10 cellular contexts compared by ENCODE assay signal in the genomic region with DNA sequence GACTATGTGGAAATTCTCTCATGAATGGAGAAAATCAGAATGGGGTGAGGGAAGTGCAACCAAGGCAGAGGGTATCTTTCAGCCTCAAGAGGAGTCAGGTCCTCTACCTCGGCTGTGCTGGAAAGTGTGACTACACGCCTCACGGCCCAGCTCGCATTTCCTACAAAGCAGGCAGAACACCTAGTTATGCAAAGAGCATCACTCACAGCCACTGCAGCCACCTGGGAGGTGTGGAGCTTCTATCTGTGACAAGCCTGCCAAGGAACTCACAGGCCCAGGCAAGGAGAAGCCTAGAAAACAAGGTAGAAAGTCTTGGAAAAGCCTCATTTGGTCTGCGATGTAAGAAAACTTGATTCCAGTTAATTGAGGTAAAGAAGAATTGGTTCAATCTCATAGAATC.
A peak's percentile ranks its signal among the peaks of the same experiment; 100 is the strongest.
DNase-seq lines count a peak whose midpoint lies in the region; ATAC-seq lines count a peak whose summit lies in the region.
"Had no signal": no experiment of that assay in that cellular context is flagged by ENCODE, and none has a peak within 500 bp of the region (broad histone marks: within the 10 kb centered on the region; RNA-seq: fewer than 3 reads in every experiment).

No MANE protein-coding gene starts in this region.

- peaks cover 9% of the 10 kb centered on the region for H3K27me3 ChIP-seq in iPS-20b (ENCODE audit: insufficient read depth, low read length)
- no peaks in the 10 kb centered on the region for H3K27me3 ChIP-seq in thymus (ENCODE audit: control insufficient read depth, insufficient read depth)
- H3K27me3 ChIP-seq: SJSA1 had no signal

- DNase-seq in activated naive CD8-positive, alpha-beta T cell treated with anti-CD3 and anti-CD28 coated beads, Interleukin-2, amount 50 U/mL, for 24 hours = no peak
- no peak for DNase-seq in T-helper 17 cell
- no peak for DNase-seq in effector CD4-positive, alpha-beta T cell

- H3K4me1 ChIP-seq in iPS-20b (ENCODE audit: insufficient read depth, low read length) (peaks cover 14% of the 10 kb centered on the region), thymus (ENCODE audit: control insufficient read depth, insufficient read depth, low read length) (peaks cover 15% of the 10 kb centered on the region)

- no peak overlapping the region for H3K27ac ChIP-seq in iPS-20b (ENCODE audit: low read length)
- peak overlapping the region; percentile 75 for H3K27ac ChIP-seq in thymus (ENCODE audit: low read depth)
- H3K27ac ChIP-seq: SJSA1 had no signal

- no peaks in the 10 kb centered on the region for H3K36me3 Mint-ChIP-seq in activated naive CD8-positive, alpha-beta T cell
- H3K36me3 Mint-ChIP-seq in activated naive CD8-positive, alpha-beta T cell treated with anti-CD3 and anti-CD28 coated beads, Interleukin-2, amount 50 U/mL, for 24 hours (ENCODE audit: low read depth) = no peaks in the 10 kb centered on the region
- peaks cover 3% of the 10 kb centered on the region for H3K36me3 Mint-ChIP-seq in T-helper 17 cell (ENCODE audit: low read depth)

- H3K36me3 ChIP-seq in iPS-20b (ENCODE audit: insufficient read depth, low read depth, low read length) (no peaks in the 10 kb centered on the region), thymus (ENCODE audit: control insufficient read depth, insufficient read depth) (no peaks in the 10 kb centered on the region)
- H3K36me3 ChIP-seq: SJSA1 had no signal

- H3K27ac Mint-ChIP-seq in activated naive CD8-positive, alpha-beta T cell = no peak overlapping the region
- H3K27ac Mint-ChIP-seq in activated naive CD8-positive, alpha-beta T cell treated with anti-CD3 and anti-CD28 coated beads, Interleukin-2, amount 50 U/mL, for 24 hours = no peak overlapping the region
- peak overlapping the region; percentile 87 for H3K27ac Mint-ChIP-seq in T-helper 17 cell

- WGBS in thymus = 94% methylated on average over 5 of the region's 5 CpGs

- H3K4me3 ChIP-seq in iPS-20b (ENCODE audit: low read length) (peak overlapping the region; percentile 52; the same call in 1 of the 2 replicates), thymus (ENCODE audit: low read length) (no peak overlapping the region)
- H3K4me3 ChIP-seq: SJSA1 had no signal

- ATAC-seq in activated naive CD8-positive, alpha-beta T cell treated with anti-CD3 and anti-CD28 coated beads, Interleukin-2, amount 50 U/mL, for 24 hours = no peak
- no peak for ATAC-seq in T-helper 17 cell
- no peak for ATAC-seq in GM19397 (IDR thresholded peaks at IDR 0.05; ENCODE audit: unreplicated experiment)
- ATAC-seq in HG02884 (IDR thresholded peaks at IDR 0.05; ENCODE audit: unreplicated experiment) = no peak

- H3K4me1 Mint-ChIP-seq in activated naive CD8-positive, alpha-beta T cell (ENCODE audit: low read depth) = peaks cover 26% of the 10 kb centered on the region
- H3K4me1 Mint-ChIP-seq in activated naive CD8-positive, alpha-beta T cell treated with anti-CD3 and anti-CD28 coated beads, Interleukin-2, amount 50 U/mL, for 24 hours = peaks cover 26% of the 10 kb centered on the region
- H3K4me1 Mint-ChIP-seq in T-helper 17 cell = peaks cover 15% of the 10 kb centered on the region

- H3K9ac ChIP-seq in iPS-20b (ENCODE audit: low read depth, low read length) = no peak overlapping the region

- no peaks in the 10 kb centered on the region for H3K27me3 Mint-ChIP-seq in activated naive CD8-positive, alpha-beta T cell
- no peaks in the 10 kb centered on the region for H3K27me3 Mint-ChIP-seq in activated naive CD8-positive, alpha-beta T cell treated with anti-CD3 and anti-CD28 coated beads, Interleukin-2, amount 50 U/mL, for 24 hours
- H3K27me3 Mint-ChIP-seq in T-helper 17 cell = no peaks in the 10 kb centered on the region

- no peaks in the 10 kb centered on the region for H3K9me3 Mint-ChIP-seq in activated naive CD8-positive, alpha-beta T cell (ENCODE audit: low read depth)
- H3K9me3 Mint-ChIP-seq in activated naive CD8-positive, alpha-beta T cell treated with anti-CD3 and anti-CD28 coated beads, Interleukin-2, amount 50 U/mL, for 24 hours = no peaks in the 10 kb centered on the region
- H3K9me3 Mint-ChIP-seq: nephron had no signal

- H3K4me3 Mint-ChIP-seq in activated naive CD8-positive, alpha-beta T cell = peak overlapping the region; percentile 66
- H3K4me3 Mint-ChIP-seq in activated naive CD8-positive, alpha-beta T cell treated with anti-CD3 and anti-CD28 coated beads, Interleukin-2, amount 50 U/mL, for 24 hours = no peak overlapping the region
- peak overlapping the region; percentile 74 for H3K4me3 Mint-ChIP-seq in T-helper 17 cell

- no peaks in the 10 kb centered on the region for H3K9me3 ChIP-seq in T-helper 17 cell (ENCODE audit: control insufficient read depth, low read length, poor library complexity, severe bottlenecking)
- no peaks in the 10 kb centered on the region for H3K9me3 ChIP-seq in iPS-20b (ENCODE audit: insufficient read depth, low read depth, low read length)
- H3K9me3 ChIP-seq in thymus (ENCODE audit: control insufficient read depth) = no peaks in the 10 kb centered on the region
- H3K9me3 ChIP-seq: SJSA1 had no signal
